ENCODE assay signal across 1 cellular context in genomic region chr7:116840256-116840655, GRCh38.
TF ChIP-seq lines count a peak whose summit lies in the region.

No MANE protein-coding gene starts in this region.

TF ChIP-seq in GM23338, 12 proteins besides CTCF, POLR2A, EP300 and RAD21 (continued from another document):
- no peak for TF ChIP-seq ZNF462 (CRISPR knock-in tag; IDR thresholded peaks at IDR 0.05)
- TF ChIP-seq REST (IDR thresholded peaks at IDR 0.05; ENCODE audit: unreplicated experiment) = no peak
- no peak for TF ChIP-seq ZNF331 (CRISPR knock-in tag; IDR thresholded peaks at IDR 0.05; ENCODE audit: low read depth)
- no peak for TF ChIP-seq CREB1 (CRISPR knock-in tag; IDR thresholded peaks at IDR 0.05; ENCODE audit: low read depth)
- no peak for TF ChIP-seq STAT1 (IDR thresholded peaks at IDR 0.05; ENCODE audit: unreplicated experiment)
- TF ChIP-seq EZH2 (IDR thresholded peaks at IDR 0.05; ENCODE audit: low read depth, unreplicated experiment) = no peak
- TF ChIP-seq ZNF114 (CRISPR knock-in tag; IDR thresholded peaks at IDR 0.05) = no peak
- no peak for TF ChIP-seq POLR2AphosphoS5 (IDR thresholded peaks at IDR 0.05; ENCODE audit: low read depth)
- TF ChIP-seq EZH2phosphoT487 (IDR thresholded peaks at IDR 0.05; ENCODE audit: unreplicated experiment) = no peak
